Comparison of ENCODE assay signal across 1 cellular context in the genomic region with DNA sequence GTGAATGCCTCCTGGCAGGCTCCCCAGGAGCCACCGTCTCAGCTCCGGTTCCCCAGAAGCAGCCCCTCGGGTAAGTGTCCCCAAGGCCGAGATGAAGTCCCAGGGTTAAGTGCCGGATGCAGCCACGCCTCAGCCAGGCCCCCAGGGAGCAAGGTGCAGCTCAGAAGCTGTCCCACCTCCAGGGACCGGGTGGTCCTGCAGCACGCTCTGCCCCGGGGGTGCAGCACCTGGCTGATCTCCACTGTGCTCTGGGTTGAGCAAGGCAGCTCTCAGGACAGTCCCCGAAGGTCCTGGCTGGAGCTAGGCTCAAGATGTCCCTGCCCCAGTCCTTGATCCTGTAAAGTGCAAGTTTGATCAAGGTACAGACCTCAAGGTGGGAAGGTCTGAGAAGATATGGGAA.
TF ChIP-seq lines count a peak whose summit lies in the region.

No MANE protein-coding gene starts in this region.

TF ChIP-seq in H1, 55 proteins besides CTCF, POLR2A, EP300 and RAD21:
- TF ChIP-seq SIN3A (conservative IDR thresholded peaks at IDR 0.05 in 1 of 2, IDR thresholded peaks at IDR 0.05 in 1 of 2; ENCODE audit: low read depth in 1 of 2, low read length in 2 of 2) (no peak), KDM5A (IDR thresholded peaks at IDR 0.05; ENCODE audit: low read length) (no peak)
TF ChIP-seq in H1: peak in this region for 0.
